In genomic region chr10:34010891-34011290, GRCh38 we compare ENCODE assay signal across 21 cellular contexts.
DNase-seq lines count a peak whose midpoint lies in the region; ATAC-seq, FAIRE-seq and TF ChIP-seq lines count a peak whose summit lies in the region.
"Had no signal": no experiment of that assay in that cellular context is flagged by ENCODE, and none has a peak within 500 bp of the region (broad histone marks: within the 10 kb centered on the region; RNA-seq: fewer than 3 reads in every experiment).

No MANE protein-coding gene starts in this region.

- H3K4me3 ChIP-seq in kidney (ENCODE audit: low read length in 2 of 2) (no peak overlapping the region), gastrocnemius medialis (no peak overlapping the region)
- H3K4me3 ChIP-seq: colonic mucosa, heart left ventricle, mucosa of descending colon, sigmoid colon had no signal

- TF ChIP-seq POLR2A in gastrocnemius medialis (IDR thresholded peaks at IDR 0.05), result no peak

- ATAC-seq in gastrocnemius medialis (no peak), GM18867 (IDR thresholded peaks at IDR 0.05; ENCODE audit: unreplicated experiment) (no peak)
- ATAC-seq: activated CD8-positive, alpha-beta T cell treated with anti-CD3 and anti-CD28 coated beads, Interleukin-2, amount 10 ng/mL, durations not matched to agents 7 days and 5 days; heart left ventricle; mucosa of descending colon; Panc1; SK-N-SH treated with all-trans-retinoic acid at 6 μM for 48 hours had no signal

- H3K4me1 ChIP-seq in kidney (ENCODE audit: control insufficient read depth in 1 of 2, insufficient read depth in 1 of 2, low read depth in 1 of 2, low read length in 2 of 2) (no peaks in the 10 kb centered on the region), gastrocnemius medialis (no peaks in the 10 kb centered on the region)
- H3K4me1 ChIP-seq: colonic mucosa, heart left ventricle, sigmoid colon had no signal

- H3K27me3 ChIP-seq in gastrocnemius medialis, result no peaks in the 10 kb centered on the region
- H3K27me3 ChIP-seq: colonic mucosa, heart left ventricle, sigmoid colon had no signal

- H3K36me3 ChIP-seq in kidney (ENCODE audit: control insufficient read depth in 1 of 2, insufficient read depth in 2 of 2, low read length in 2 of 2) (no peaks in the 10 kb centered on the region), gastrocnemius medialis (no peaks in the 10 kb centered on the region)
- H3K36me3 ChIP-seq: colonic mucosa, heart left ventricle, sigmoid colon had no signal

- FAIRE-seq in kidney (lab: Jason Lieb, UNC), result no peak
- FAIRE-seq: keratinocyte had no signal

- in situ Hi-C loops in gastrocnemius medialis (cut with MboI; ENCODE audit: low sequenced_read_pairs in 4 of 4), result no loop called here

- DNase-seq in Ammon's horn (ENCODE audit: low spot score), result peak; percentile 34
- DNase-seq in Kasumi-1 (lab: John Stamatoyannopoulos, UW), result peak; percentile 98
- peak; percentile 62 for DNase-seq in amniotic epithelial cell (ENCODE audit: low read depth)
- DNase-seq in iris pigment epithelial cell (ENCODE audit: low read depth), result peak; percentile 54
- DNase-seq in HuH-7.5 (ENCODE audit: low spot score), result no peak
- no peak for DNase-seq in kidney
- DNase-seq in gastrocnemius medialis, result no peak
- DNase-seq: activated CD8-positive, alpha-beta T cell treated with anti-CD3 and anti-CD28 coated beads, Interleukin-2, amount 10 ng/mL, durations not matched to agents 7 days and 5 days; amniotic stem cell; colonic mucosa; H9; heart left ventricle; mucosa of descending colon; NCI-H69; occipital lobe; sigmoid colon had no signal

- H3K9ac ChIP-seq in kidney (ENCODE audit: low read length in 2 of 2), result no peak overlapping the region

- TF ChIP-seq CTCF in kidney (IDR thresholded peaks at IDR 0.05; ENCODE audit: borderline replicate concordance, extremely low read depth, insufficient read depth) (no peak), gastrocnemius medialis (IDR thresholded peaks at IDR 0.05 in 4 of 5, conservative IDR thresholded peaks at IDR 0.05 in 1 of 5) (no peak)

- H3K27ac ChIP-seq in kidney (ENCODE audit: low read depth in 2 of 2, low read length in 2 of 2), result no peak overlapping the region
- H3K27ac ChIP-seq in gastrocnemius medialis, result no peak overlapping the region
- H3K27ac ChIP-seq: colonic mucosa, epithelial cell of prostate, heart left ventricle, sigmoid colon had no signal

- intact Hi-C loops in kidney (cut with DNase I) (no loop called here), gastrocnemius medialis (cut with DNase I; ENCODE audit: low total_unique reads) (no loop called here)

- H3K9me3 ChIP-seq in kidney (ENCODE audit: control insufficient read depth in 1 of 2, low read length in 2 of 2), result no peaks in the 10 kb centered on the region
- no peaks in the 10 kb centered on the region for H3K9me3 ChIP-seq in gastrocnemius medialis
- H3K9me3 ChIP-seq: colonic mucosa, heart left ventricle, mucosa of descending colon, sigmoid colon had no signal

Comparison
In these comparisons a context has a peak if more than half of its experiments do, and no peak if none do; other contexts are left out.
1. DNase-seq: peak in Ammon's horn (single experiment), Kasumi-1 (2 of 2), amniotic epithelial cell (single experiment) and iris pigment epithelial cell (single experiment); none in HuH-7.5 (single experiment), kidney (single experiment) and gastrocnemius medialis (0 of 2).